Comparison of ENCODE assay signal across 18 cellular contexts in genomic region chr1:226304291-226304955, GRCh38.
"Had no signal": no experiment of that assay in that cellular context is flagged by ENCODE, and none has a peak within 500 bp of the region (broad histone marks: within the 10 kb centered on the region; RNA-seq: fewer than 3 reads in every experiment).

No MANE protein-coding gene starts in this region.

- H2AFZ ChIP-seq: parathyroid adenoma had no signal

- H3K4me3 ChIP-seq: gastroesophageal sphincter, smooth muscle cell, tibial nerve had no signal

- H3K36me3 Mint-ChIP-seq: brain had no signal

- H3K9me3 ChIP-seq: gastroesophageal sphincter, tibial nerve had no signal

- H3K4me3 Mint-ChIP-seq: activated B cell treated with CpG ODN at 0.5 μM for 24 hours; dendritic cell treated with granulocyte-macrophage colony-stimulating factor and Interleukin-4, amounts not matched to agents 40 ng/mL and 50 ng/mL, for 4 days; effector memory CD8-positive, alpha-beta T cell; memory B cell; stimulated activated effector memory CD8-positive, alpha-beta T cell treated with anti-CD3 and anti-CD28 coated beads, Interleukin-12 subunit alpha, Interleukin-12 subunit beta, amount 100 ng/mL, for 72 hours; T-cell had no signal

- H3K27me3 ChIP-seq: gastroesophageal sphincter, tibial nerve had no signal

- H3K79me2 ChIP-seq: parathyroid adenoma had no signal

- DNase-seq: activated B cell treated with CpG ODN at 0.5 μM for 24 hours; activated CD4-positive, alpha-beta T cell treated with anti-CD3 and anti-CD28 coated beads, Interleukin-2, amount 50 U/mL, for 1 hour; activated effector memory CD4-positive, alpha-beta T cell treated with Interleukin-2 at 50 U/mL for 16 hours; activated T-cell treated with anti-CD3 and anti-CD28 coated beads for 4 hours; amygdala; effector memory CD8-positive, alpha-beta T cell; hippocampal formation; T-cell had no signal

- H3K4me2 ChIP-seq: smooth muscle cell had no signal

- H3K9ac ChIP-seq: parathyroid adenoma had no signal

- H3K27me3 Mint-ChIP-seq: activated B cell treated with CpG ODN at 0.5 μM for 24 hours; effector memory CD8-positive, alpha-beta T cell; memory B cell; T-cell had no signal

- H3K4me1 ChIP-seq: parathyroid adenoma had no signal

- H3K27ac Mint-ChIP-seq: activated B cell treated with CpG ODN at 0.5 μM for 24 hours; activated naive CD4-positive, alpha-beta T cell treated with anti-CD3 and anti-CD28 coated beads, Interleukin-2, amount 50 U/mL, for 72 hours; brain; dendritic cell treated with granulocyte-macrophage colony-stimulating factor and Interleukin-4, amounts not matched to agents 40 ng/mL and 50 ng/mL, for 4 days; memory B cell; stimulated activated effector memory CD8-positive, alpha-beta T cell treated with anti-CD3 and anti-CD28 coated beads, Interleukin-12 subunit alpha, Interleukin-12 subunit beta, amount 100 ng/mL, for 72 hours; T-cell had no signal

- ATAC-seq: activated naive CD4-positive, alpha-beta T cell treated with anti-CD3 and anti-CD28 coated beads, Interleukin-2, amount 50 U/mL, for 72 hours; effector memory CD8-positive, alpha-beta T cell; gastroesophageal sphincter; left lobe of liver; stimulated activated effector memory CD8-positive, alpha-beta T cell treated with anti-CD3 and anti-CD28 coated beads, Interleukin-12 subunit alpha, Interleukin-12 subunit beta, amount 100 ng/mL, for 72 hours; T-cell had no signal

- H3K27ac ChIP-seq: gastroesophageal sphincter, parathyroid adenoma, tibial nerve had no signal

- H3K9me3 Mint-ChIP-seq: activated B cell treated with CpG ODN at 0.5 μM for 24 hours; activated naive CD4-positive, alpha-beta T cell treated with anti-CD3 and anti-CD28 coated beads, Interleukin-2, amount 50 U/mL, for 72 hours; dendritic cell treated with granulocyte-macrophage colony-stimulating factor and Interleukin-4, amounts not matched to agents 40 ng/mL and 50 ng/mL, for 4 days; effector memory CD8-positive, alpha-beta T cell; memory B cell; stimulated activated effector memory CD8-positive, alpha-beta T cell treated with anti-CD3 and anti-CD28 coated beads, Interleukin-12 subunit alpha, Interleukin-12 subunit beta, amount 100 ng/mL, for 72 hours; T-cell had no signal
